Comparison of ENCODE assay signal across 18 cellular contexts in genomic region chr22:39926175-39927152, GRCh38. TPM values are rescaled to one million over a fixed set of nuclear protein-coding genes. Genes with fewer than 3 reads are reported as not detected.
DNase-seq lines count a peak whose midpoint lies in the region; ATAC-seq, FAIRE-seq and TF ChIP-seq lines count a peak whose summit lies in the region.
"Had no signal": no experiment of that assay in that cellular context is flagged by ENCODE, and none has a peak within 500 bp of the region (broad histone marks: within the 10 kb centered on the region; RNA-seq: fewer than 3 reads in every experiment).

No MANE protein-coding gene starts in this region.

- no peak overlapping the region for H3K4me3 Mint-ChIP-seq in central memory CD8-positive, alpha-beta T cell
- H3K4me3 Mint-ChIP-seq: activated CD4-positive, alpha-beta memory T cell treated with anti-CD3 and anti-CD28 coated beads, Interleukin-2, amount 10 ng/mL, durations not matched to agents 7 days and 5 days; type B pancreatic cell had no signal

- no peak for FAIRE-seq in small intestine (lab: Jason Lieb, UNC)
- FAIRE-seq: HTR-8/SVneo had no signal

- H3K4me1 ChIP-seq in Loucy (ENCODE audit: insufficient read depth, low read length, poor library complexity, severe bottlenecking) (peaks cover 86% of the 10 kb centered on the region), small intestine (ENCODE audit: control insufficient read depth in 2 of 2, insufficient read depth in 1 of 2, low read depth in 1 of 2, low read length in 1 of 2) (peaks cover 0 to 10% of the 10 kb centered on the region in 2 donors)

- no peaks in the 10 kb centered on the region for H3K9me2 ChIP-seq in Loucy (replicated peaks; ENCODE audit: low read depth, low read length)

- H4K20me1 ChIP-seq in Loucy (ENCODE audit: insufficient read depth, low read length, poor library complexity, severe bottlenecking), result peaks cover 95% of the 10 kb centered on the region

- peak overlapping the region; percentile 63 for H3K4me2 ChIP-seq in Loucy (ENCODE audit: low read depth, low read length, poor library complexity, severe bottlenecking)

- H3F3A ChIP-seq in Loucy (ENCODE audit: low read depth), result no peaks in the 10 kb centered on the region

- H3K36me3 ChIP-seq in Loucy (ENCODE audit: insufficient read depth, low read length) (peaks cover 47% of the 10 kb centered on the region; the same call in 1 of the 2 replicates), small intestine (ENCODE audit: control insufficient read depth in 2 of 2, insufficient read depth in 2 of 2, low read length in 2 of 2) (no peaks in the 10 kb centered on the region)
- H3K36me3 ChIP-seq: brain microvascular endothelial cell, left lung had no signal

- H3K9me3 ChIP-seq in Loucy (ENCODE audit: insufficient read depth, low read depth, low read length), result no peaks in the 10 kb centered on the region
- H3K9me3 ChIP-seq in small intestine (ENCODE audit: control insufficient read depth, low read depth), result no peaks in the 10 kb centered on the region
- H3K9me3 ChIP-seq: left lung had no signal

- H3K4me1 Mint-ChIP-seq in central memory CD8-positive, alpha-beta T cell, result peaks cover 52% of the 10 kb centered on the region

- no peaks in the 10 kb centered on the region for H3K27me3 ChIP-seq in Loucy (ENCODE audit: insufficient read depth, low read length, poor library complexity, severe bottlenecking)
- no peaks in the 10 kb centered on the region for H3K27me3 ChIP-seq in small intestine (ENCODE audit: control insufficient read depth in 2 of 2, insufficient read depth in 2 of 2, low read length in 2 of 2)

- 29 to 44% (median 32%) methylated on average over 15 of the region's 15 CpGs for WGBS in small intestine, 3 donors

- peak overlapping the region; percentile 93 for H3K27ac Mint-ChIP-seq in central memory CD8-positive, alpha-beta T cell (ENCODE audit: low read depth)
- H3K27ac Mint-ChIP-seq: activated CD4-positive, alpha-beta memory T cell treated with anti-CD3 and anti-CD28 coated beads, Interleukin-2, amount 10 ng/mL, durations not matched to agents 7 days and 5 days; type B pancreatic cell had no signal

- DNase-seq in activated CD8-positive, alpha-beta memory T cell treated with anti-CD3 and anti-CD28 coated beads for 24 hours, result peak; percentile 77
- no peak for DNase-seq in activated CD8-positive, alpha-beta memory T cell treated with anti-CD3 and anti-CD28 coated beads, Interleukin-2, amount 50 U/mL, for 4 hours
- DNase-seq in central memory CD8-positive, alpha-beta T cell (ENCODE audit: low spot score in 2 of 2), result no peak
- DNase-seq in small intestine (peak; percentile 54), NCI-H2107 treated with DMSO at 0.1 percent for 48 hours (lab: John Stamatoyannopoulos, UW; ENCODE audit: unreplicated experiment) (no peak), HPDE6-E6E7 (ENCODE audit: extremely low spot score) (no peak)
- DNase-seq: activated CD4-positive, alpha-beta memory T cell treated with anti-CD3 and anti-CD28 coated beads, Interleukin-2, amount 10 ng/mL, durations not matched to agents 7 days and 5 days; activated effector memory CD4-positive, alpha-beta T cell treated with anti-CD3 and anti-CD28 coated beads, Interleukin-2, amount 50 U/mL, for 16 hours; brain microvascular endothelial cell; DMS53; left lung; naive B cell; NCI-H2029 treated with DMSO at 0.1 percent for 48 hours; stimulated activated CD4-positive, alpha-beta T cell treated with anti-CD3 and anti-CD28 coated beads, Interleukin-1b, Interleukin-23, amount 100 ng/mL, for 48 hours had no signal

- peaks cover 30% of the 10 kb centered on the region for H3K36me3 Mint-ChIP-seq in central memory CD8-positive, alpha-beta T cell (ENCODE audit: insufficient read depth)
- H3K36me3 Mint-ChIP-seq: type B pancreatic cell had no signal

- peaks cover 100% of the 10 kb centered on the region for H3K79me2 ChIP-seq in Loucy (ENCODE audit: insufficient read depth, low read length)

- H3K9me3 Mint-ChIP-seq in central memory CD8-positive, alpha-beta T cell, result no peaks in the 10 kb centered on the region
- H3K9me3 Mint-ChIP-seq: activated CD4-positive, alpha-beta memory T cell treated with anti-CD3 and anti-CD28 coated beads, Interleukin-2, amount 10 ng/mL, durations not matched to agents 7 days and 5 days; naive B cell; type B pancreatic cell had no signal

- H2AFZ ChIP-seq in Loucy (ENCODE audit: low read length), result no peak overlapping the region

- ATAC-seq in central memory CD8-positive, alpha-beta T cell (replicated peaks; ENCODE audit: extremely low read depth, poor library complexity, severe bottlenecking), result peak; percentile 45
- ATAC-seq in HG03520 (IDR thresholded peaks at IDR 0.05; ENCODE audit: unreplicated experiment), result no peak
- ATAC-seq: left lung had no signal

- TF ChIP-seq CTCF in Loucy (conservative IDR thresholded peaks at IDR 0.05; ENCODE audit: low read length), result no peak

- H3K4me3 ChIP-seq in Loucy (ENCODE audit: low read length, poor library complexity, severe bottlenecking), result peak overlapping the region; percentile 41
- H3K4me3 ChIP-seq in small intestine (ENCODE audit: low read depth in 1 of 2, low read length in 2 of 2), result peak overlapping the region in 1 of 2 donors; percentile 30
- H3K4me3 ChIP-seq: left lung had no signal

- peak overlapping the region; percentile 35 for H3K9ac ChIP-seq in Loucy (ENCODE audit: low read depth, low read length, poor library complexity, severe bottlenecking)

- peak overlapping the region in 1 of 2 donors; percentile 21 for H3K27ac ChIP-seq in small intestine (ENCODE audit: low read depth in 1 of 2, low read length in 1 of 2)
- H3K27ac ChIP-seq: brain microvascular endothelial cell, left lung had no signal

- H3K27me3 Mint-ChIP-seq in central memory CD8-positive, alpha-beta T cell, result no peaks in the 10 kb centered on the region
- H3K27me3 Mint-ChIP-seq: activated CD4-positive, alpha-beta memory T cell treated with anti-CD3 and anti-CD28 coated beads, Interleukin-2, amount 10 ng/mL, durations not matched to agents 7 days and 5 days; naive B cell had no signal

RNA-seq across cellular contexts. Expression of gene GRAP2, which starts 25.6 kb away (rescaled TPM):
- 1 to 10 TPM; 2.0 to 3.4 (median 2.7) TPM for polyA plus RNA-seq in small intestine

RNA-seq across cellular contexts. Expression of gene ENTHD1, which starts 32.9 kb away (rescaled TPM):
- under 1 TPM in 1 of 3 donors, not detected in 2; 0.01 TPM for polyA plus RNA-seq in small intestine

RNA-seq across cellular contexts. Expression of gene TMA7B, which starts 33.7 kb away (rescaled TPM):
- under 1 TPM in 2 of 3 donors, not detected in 1; 0.04 to 0.54 TPM for polyA plus RNA-seq in small intestine

Comparison
In these comparisons a context has a peak if more than half of its experiments do, and no peak if none do; other contexts are left out.
1. DNase-seq: peak in activated CD8-positive, alpha-beta memory T cell treated with anti-CD3 and anti-CD28 coated beads for 24 hours (single experiment) and small intestine (single experiment); none in activated CD8-positive, alpha-beta memory T cell treated with anti-CD3 and anti-CD28 coated beads, Interleukin-2, amount 50 U/mL, for 4 hours (single experiment), central memory CD8-positive, alpha-beta T cell (0 of 2), NCI-H2107 treated with DMSO at 0.1 percent for 48 hours (single experiment) and HPDE6-E6E7 (single experiment).